ENCODE assay signal across 30 cellular contexts in the genomic region with DNA sequence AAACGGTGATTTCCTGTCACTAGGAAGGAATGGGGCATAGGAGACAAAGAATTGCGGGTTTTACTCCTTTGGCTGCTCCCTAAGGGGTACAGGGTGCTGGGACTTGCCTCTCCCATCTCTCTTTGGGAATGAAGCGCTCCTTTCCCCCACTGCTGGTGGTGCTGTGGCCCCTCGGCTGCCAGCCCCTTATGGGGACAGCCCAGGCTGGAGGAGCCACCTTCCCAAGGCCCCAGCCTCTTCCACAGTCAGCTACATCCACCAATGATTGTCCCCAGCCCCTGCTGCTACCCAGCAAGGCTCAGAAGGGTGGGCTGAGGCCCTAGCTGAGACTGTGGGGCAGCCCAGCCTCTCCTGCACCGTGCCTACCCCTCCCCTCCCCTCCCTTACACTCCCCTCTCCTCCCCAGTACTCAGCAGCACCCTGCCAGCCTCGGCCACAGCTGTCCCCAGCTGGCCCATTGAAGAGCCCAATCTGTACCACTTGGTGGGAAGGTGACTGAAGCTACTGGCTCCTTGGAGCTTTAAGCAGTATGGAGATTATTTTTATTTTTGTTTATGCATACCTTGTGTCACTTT.
"Had no signal": no experiment of that assay in that cellular context is flagged by ENCODE, and none has a peak within 500 bp of the region (broad histone marks: within the 10 kb centered on the region; RNA-seq: fewer than 3 reads in every experiment).

No MANE protein-coding gene starts in this region.

- FAIRE-seq: TTC549 had no signal

- H3K4me3 Mint-ChIP-seq: activated CD4-positive, alpha-beta memory T cell treated with anti-CD3 and anti-CD28 coated beads, Interleukin-2, amount 10 ng/mL, durations not matched to agents 7 days and 5 days; activated CD4-positive, alpha-beta T cell treated with anti-CD3 and anti-CD28 coated beads for 36 hours; activated CD8-positive, alpha-beta memory T cell treated with anti-CD3 and anti-CD28 coated beads, Interleukin-2, amount 10 ng/mL, durations not matched to agents 7 days and 5 days; activated naive CD4-positive, alpha-beta T cell treated with anti-CD3 and anti-CD28 coated beads for 36 hours; activated T-cell treated with anti-CD3 and anti-CD28 coated beads, Interleukin-2, amount 50 U/mL, for 72 hours; activated T-helper 17 cell treated with anti-CD3 and anti-CD28 coated beads, Interleukin-2, amount 50 U/mL, for 72 hours; central memory CD8-positive, alpha-beta T cell; T-helper 1 cell treated with Interleukin-12 subunit alpha and Interleukin-12 subunit beta and Interleukin-4 antibody, amounts not matched to agents 30 μg/mL and 1 μg/mL, for 36 hours; T-helper 2 cell treated with Interferon-gamma antibody and Interleukin-4, amounts not matched to agents 5 μg/mL and 100 μg/mL, for 36 hours had no signal

- ATAC-seq: activated CD4-positive, alpha-beta T cell treated with anti-CD3 and anti-CD28 coated beads for 36 hours; activated CD4-positive, CD25-positive, alpha-beta regulatory T cell treated with anti-CD3 and anti-CD28 coated beads, Interleukin-2, amount 50 U/mL, for 24 hours; activated CD8-positive, alpha-beta memory T cell treated with anti-CD3 and anti-CD28 coated beads, Interleukin-2, amount 10 ng/mL, durations not matched to agents 7 days and 5 days; activated naive CD4-positive, alpha-beta T cell treated with anti-CD3 and anti-CD28 coated beads, Interleukin-2, amount 50 U/mL, for 72 hours; activated T-cell treated with anti-CD3 and anti-CD28 coated beads, Interleukin-2, amount 50 U/mL, for 72 hours; Panc1 had no signal

- H3K27ac ChIP-seq: ascending aorta, cardiac muscle cell, SJSA1 had no signal

- H3K36me3 ChIP-seq: ascending aorta, cardiac muscle cell, MG63, SJSA1 had no signal

- H3K4me3 ChIP-seq: ascending aorta, cardiac muscle cell, MG63, SJSA1 had no signal

- H3K9me3 Mint-ChIP-seq: activated CD4-positive, alpha-beta memory T cell treated with anti-CD3 and anti-CD28 coated beads, Interleukin-2, amount 10 ng/mL, durations not matched to agents 7 days and 5 days; activated naive CD4-positive, alpha-beta T cell treated with anti-CD3 and anti-CD28 coated beads for 36 hours; activated naive CD4-positive, alpha-beta T cell treated with anti-CD3 and anti-CD28 coated beads, Interleukin-2, amount 50 U/mL, for 72 hours; activated T-cell treated with anti-CD3 and anti-CD28 coated beads, Interleukin-2, amount 50 U/mL, for 72 hours; activated T-helper 17 cell treated with anti-CD3 and anti-CD28 coated beads, Interleukin-2, amount 50 U/mL, for 72 hours; central memory CD8-positive, alpha-beta T cell; T-helper 1 cell treated with Interleukin-12 subunit alpha and Interleukin-12 subunit beta and Interleukin-4 antibody, amounts not matched to agents 30 μg/mL and 1 μg/mL, for 36 hours; T-helper 2 cell treated with Interferon-gamma antibody and Interleukin-4, amounts not matched to agents 5 μg/mL and 100 μg/mL, for 36 hours had no signal

- H3K4me1 Mint-ChIP-seq: activated CD4-positive, alpha-beta memory T cell treated with anti-CD3 and anti-CD28 coated beads, Interleukin-2, amount 10 ng/mL, durations not matched to agents 7 days and 5 days; activated CD8-positive, alpha-beta memory T cell treated with anti-CD3 and anti-CD28 coated beads, Interleukin-2, amount 10 ng/mL, durations not matched to agents 7 days and 5 days had no signal

- H3K27me3 ChIP-seq: ascending aorta, cardiac muscle cell, MG63 had no signal

- H3K4me2 ChIP-seq: SK-N-SH had no signal

- H3K9me3 ChIP-seq: ascending aorta, MG63, SJSA1, SK-N-SH had no signal

- H3K27ac Mint-ChIP-seq: activated CD4-positive, alpha-beta memory T cell treated with anti-CD3 and anti-CD28 coated beads, Interleukin-2, amount 10 ng/mL, durations not matched to agents 7 days and 5 days; activated CD4-positive, alpha-beta T cell treated with anti-CD3 and anti-CD28 coated beads for 36 hours; activated CD8-positive, alpha-beta memory T cell treated with anti-CD3 and anti-CD28 coated beads, Interleukin-2, amount 10 ng/mL, durations not matched to agents 7 days and 5 days; activated naive CD4-positive, alpha-beta T cell treated with anti-CD3 and anti-CD28 coated beads for 36 hours; activated naive CD4-positive, alpha-beta T cell treated with anti-CD3 and anti-CD28 coated beads, Interleukin-2, amount 50 U/mL, for 72 hours; activated T-cell treated with anti-CD3 and anti-CD28 coated beads, Interleukin-2, amount 50 U/mL, for 72 hours; activated T-helper 17 cell treated with anti-CD3 and anti-CD28 coated beads, Interleukin-2, amount 50 U/mL, for 72 hours; T-helper 1 cell treated with Interleukin-12 subunit alpha and Interleukin-12 subunit beta and Interleukin-4 antibody, amounts not matched to agents 30 μg/mL and 1 μg/mL, for 36 hours; T-helper 2 cell treated with Interferon-gamma antibody and Interleukin-4, amounts not matched to agents 5 μg/mL and 100 μg/mL, for 36 hours had no signal

- DNase-seq: activated CD4-positive, alpha-beta memory T cell treated with anti-CD3 and anti-CD28 coated beads, Interleukin-2, amount 10 ng/mL, durations not matched to agents 7 days and 5 days; activated CD4-positive, alpha-beta T cell treated with anti-CD3 and anti-CD28 coated beads, Interleukin-2, amount 50 U/mL, for 1 hour; activated CD8-positive, alpha-beta memory T cell treated with anti-CD3 and anti-CD28 coated beads for 24 hours; activated CD8-positive, alpha-beta memory T cell treated with anti-CD3 and anti-CD28 coated beads, Interleukin-2, amount 10 ng/mL, durations not matched to agents 7 days and 5 days; activated CD8-positive, alpha-beta memory T cell treated with anti-CD3 and anti-CD28 coated beads, Interleukin-2, amount 50 U/mL, for 48 hours; activated gamma-delta T cell; activated naive CD4-positive, alpha-beta T cell treated with anti-CD3 and anti-CD28 coated beads for 36 hours; activated T-cell treated with anti-CD3 and anti-CD28 coated beads, Interleukin-2, amount 50 U/mL, for 72 hours; Kasumi-1; KG1; MG63; NCI-H1048; NCI-H1436 treated with DMSO at 0.1 percent for 48 hours; NCI-H2029; NCI-H345; NCI-H524 treated with DMSO at 0.1 percent for 48 hours; SHP77 treated with DMSO at 0.1 percent for 48 hours; SK-N-SH had no signal

- H3K27me3 Mint-ChIP-seq: activated CD4-positive, alpha-beta memory T cell treated with anti-CD3 and anti-CD28 coated beads, Interleukin-2, amount 10 ng/mL, durations not matched to agents 7 days and 5 days; activated CD4-positive, alpha-beta T cell treated with anti-CD3 and anti-CD28 coated beads for 36 hours; activated CD8-positive, alpha-beta memory T cell treated with anti-CD3 and anti-CD28 coated beads, Interleukin-2, amount 10 ng/mL, durations not matched to agents 7 days and 5 days; activated T-helper 17 cell treated with anti-CD3 and anti-CD28 coated beads, Interleukin-2, amount 50 U/mL, for 72 hours; central memory CD8-positive, alpha-beta T cell had no signal

- H3K36me3 Mint-ChIP-seq: activated CD8-positive, alpha-beta memory T cell treated with anti-CD3 and anti-CD28 coated beads, Interleukin-2, amount 10 ng/mL, durations not matched to agents 7 days and 5 days; activated naive CD4-positive, alpha-beta T cell treated with anti-CD3 and anti-CD28 coated beads, Interleukin-2, amount 50 U/mL, for 72 hours had no signal

- H3K4me1 ChIP-seq: ascending aorta, SJSA1 had no signal

- H3K9ac ChIP-seq: SK-N-SH had no signal
